ENCODE assay signal across 9 cellular contexts in genomic region chr6:43242908-43243648, GRCh38. TPM values are rescaled to one million over a fixed set of nuclear protein-coding genes. Genes with fewer than 3 reads are reported as not detected.
DNase-seq lines count a peak whose midpoint lies in the region; ATAC-seq and TF ChIP-seq lines count a peak whose summit lies in the region.
"Had no signal": no experiment of that assay in that cellular context is flagged by ENCODE, and none has a peak within 500 bp of the region (broad histone marks: within the 10 kb centered on the region; RNA-seq: fewer than 3 reads in every experiment).

TSS of gene TTBK1 (plus strand) at chr6:43243481. CDS start at chr6:43246661, 3,180 bp downstream.

- DNase-seq in activated CD4-positive, alpha-beta T cell treated with anti-CD3 and anti-CD28 coated beads, Interleukin-2, amount 10 ng/mL, durations not matched to agents 24 days and 14 days: peak; percentile 80
- DNase-seq in activated CD4-positive, alpha-beta T cell treated with anti-CD3 and anti-CD28 coated beads for 4 hours: no peak
- peak; percentile 21 for DNase-seq in NCI-H2171 treated with DMSO at 0.1 percent for 48 hours (lab: John Stamatoyannopoulos, UW)
- peak; percentile 77 for DNase-seq in osteoblast (ENCODE audit: insufficient read length, low spot score, missing footprints)
- no peak for DNase-seq in PC-3
- no peak for DNase-seq in MV-4-11 (lab: John Stamatoyannopoulos, UW)
- DNase-seq in SKM-1 (lab: John Stamatoyannopoulos, UW; ENCODE audit: unreplicated experiment): no peak

- no peaks in the 10 kb centered on the region for H3K36me3 Mint-ChIP-seq in activated CD4-positive, alpha-beta T cell treated with anti-CD3 and anti-CD28 coated beads, Interleukin-2, amount 10 ng/mL, durations not matched to agents 24 days and 14 days (ENCODE audit: low read depth)

- H3K4me1 ChIP-seq in osteoblast (ENCODE audit: insufficient read depth, low read length) (peaks cover 6% of the 10 kb centered on the region), PC-3 (ENCODE audit: insufficient read depth, low read length) (0 out of 2 replicates have a peak, but pooled peaks cover 7% of the 10 kb centered on the region)

- POLR2A ChIA-PET in PC-3 (lab: Charles Lee; ENCODE audit: unreplicated experiment): no interaction called here

- H3K79me2 ChIP-seq in osteoblast (ENCODE audit: insufficient read depth, low read length): no peaks in the 10 kb centered on the region
- H3K79me2 ChIP-seq in PC-3 (ENCODE audit: low read length): no peaks in the 10 kb centered on the region

- peaks cover 40% of the 10 kb centered on the region for H3K27me3 Mint-ChIP-seq in activated CD4-positive, alpha-beta T cell treated with anti-CD3 and anti-CD28 coated beads, Interleukin-2, amount 10 ng/mL, durations not matched to agents 24 days and 14 days

- BruUV-seq in PC-3 (replicated peaks; lab: Mats Ljungman, UMichigan): no TSS peak

- H3K4me3 ChIP-seq in osteoblast (ENCODE audit: insufficient read depth, low read length): no peak within 1 kb of the TSS
- H3K4me3 ChIP-seq in PC-3 (ENCODE audit: low read length): no peak within 1 kb of the TSS

- H3K27ac Mint-ChIP-seq in activated CD4-positive, alpha-beta T cell treated with anti-CD3 and anti-CD28 coated beads, Interleukin-2, amount 10 ng/mL, durations not matched to agents 24 days and 14 days: no peak within 1 kb of the TSS

- H3K36me3 ChIP-seq in osteoblast (ENCODE audit: insufficient read depth, low read length): no peaks in the 10 kb centered on the region
- no peaks in the 10 kb centered on the region for H3K36me3 ChIP-seq in PC-3 (ENCODE audit: low read depth, low read length)

- H3K4me2 ChIP-seq in osteoblast (ENCODE audit: insufficient read depth, low read length) (no peak within 1 kb of the TSS), PC-3 (ENCODE audit: low read length) (no peak within 1 kb of the TSS)

- H3K9me3 Mint-ChIP-seq in activated CD4-positive, alpha-beta T cell treated with anti-CD3 and anti-CD28 coated beads, Interleukin-2, amount 10 ng/mL, durations not matched to agents 24 days and 14 days: peaks cover 6% of the 10 kb centered on the region

- no peaks in the 10 kb centered on the region for H3F3A ChIP-seq in PC-3 (ENCODE audit: low read length, unreplicated experiment)

- H3K27ac ChIP-seq in cingulate gyrus (ENCODE audit: low read depth, low read length) (peak within 1 kb of the TSS; percentile 72), osteoblast (ENCODE audit: low read depth, low read length) (no peak within 1 kb of the TSS), PC-3 (ENCODE audit: low read length) (no peak within 1 kb of the TSS)

- ATAC-seq in PC-3: no peak

- no peak within 1 kb of the TSS for H3K9ac ChIP-seq in PC-3 (ENCODE audit: low read length)

- H3K4me3 Mint-ChIP-seq in activated CD4-positive, alpha-beta T cell treated with anti-CD3 and anti-CD28 coated beads, Interleukin-2, amount 10 ng/mL, durations not matched to agents 24 days and 14 days: no peak within 1 kb of the TSS

- peaks cover 21% of the 10 kb centered on the region for H3K4me1 Mint-ChIP-seq in activated CD4-positive, alpha-beta T cell treated with anti-CD3 and anti-CD28 coated beads, Interleukin-2, amount 10 ng/mL, durations not matched to agents 24 days and 14 days

- CTCF ChIA-PET in PC-3 (lab: Charles Lee): no interaction called here

- TF ChIP-seq CTCF in osteoblast (IDR thresholded peaks at IDR 0.05; ENCODE audit: extremely low read depth, low read depth, low read length) (no peak), PC-3 (conservative IDR thresholded peaks at IDR 0.05; ENCODE audit: low read depth, low read length) (no peak)

- no peaks in the 10 kb centered on the region for H3K9me2 ChIP-seq in PC-3 (replicated peaks; ENCODE audit: low read length)

- intact Hi-C loops in activated CD4-positive, alpha-beta T cell treated with anti-CD3 and anti-CD28 coated beads, Interleukin-2, amount 10 ng/mL, durations not matched to agents 24 days and 14 days (cut with micrococcal nuclease): no loop called here
- intact Hi-C loops in PC-3 (cut with micrococcal nuclease): no loop called here

- H4K20me1 ChIP-seq in osteoblast (ENCODE audit: insufficient read depth, low read length): no peaks in the 10 kb centered on the region
- no peaks in the 10 kb centered on the region for H4K20me1 ChIP-seq in PC-3 (ENCODE audit: low read length)

- H3K27me3 ChIP-seq in osteoblast (ENCODE audit: insufficient read depth, low read length): peaks cover 87% of the 10 kb centered on the region
- peaks cover 50% of the 10 kb centered on the region for H3K27me3 ChIP-seq in PC-3 (ENCODE audit: low read length)

- no peak within 1 kb of the TSS for H2AFZ ChIP-seq in osteoblast (ENCODE audit: low read length)
- H2AFZ ChIP-seq in PC-3 (ENCODE audit: low read length): no peak within 1 kb of the TSS

- H3K9me3 ChIP-seq in osteoblast (ENCODE audit: low read depth, low read length) (no peaks in the 10 kb centered on the region), PC-3 (ENCODE audit: low read length) (no peaks in the 10 kb centered on the region)

RNA-seq across cellular contexts. Expression of gene TTBK1, which starts in this region (rescaled TPM):
- 0.62 and 0.72 TPM in 2 replicates for total RNA-seq in activated CD4-positive, alpha-beta T cell treated with anti-CD3 and anti-CD28 coated beads, Interleukin-2, amount 10 ng/mL, durations not matched to agents 24 days and 14 days
- total RNA-seq in osteoblast (under 0.01 TPM in 1 of 2 replicates, not detected in the other), PC-3 (2014; rRNA removed) (not detected in 2 replicates)
- total RNA-seq: SK-MEL-5 had no signal

Comparison
In these comparisons a context has a peak if more than half of its experiments do, and no peak if none do; other contexts are left out.
1. Peak in DNase-seq in activated CD4-positive, alpha-beta T cell treated with anti-CD3 and anti-CD28 coated beads, Interleukin-2, amount 10 ng/mL, durations not matched to agents 24 days and 14 days; RNA of the gene not detected or under 1 TPM.
2. Peak in DNase-seq in osteoblast; RNA of the gene not detected or under 1 TPM.